24 cellular contexts compared by ENCODE assay signal in genomic region chr6:134323294-134323693, GRCh38. TPM values are rescaled to one million over a fixed set of nuclear protein-coding genes. Genes with fewer than 3 reads are reported as not detected.
DNase-seq lines count a peak whose midpoint lies in the region; ATAC-seq, FAIRE-seq and TF ChIP-seq lines count a peak whose summit lies in the region.
"Had no signal": no experiment of that assay in that cellular context is flagged by ENCODE, and none has a peak within 500 bp of the region (broad histone marks: within the 10 kb centered on the region; RNA-seq: fewer than 3 reads in every experiment).

No MANE protein-coding gene starts in this region.

- H3K4me2 ChIP-seq in HepG2 (ENCODE audit: low read depth, low read length) = no peak overlapping the region
- H3K4me2 ChIP-seq in K562 (ENCODE audit: insufficient read depth, low read length) = no peak overlapping the region
- H3K4me2 ChIP-seq: BLaER1 had no signal

- H3K27ac ChIP-seq in HepG2 (ENCODE audit: extremely low read length, insufficient read depth, low read length) (no peak overlapping the region), right lobe of liver (no peak overlapping the region), K562 (ENCODE audit: extremely low read depth, low read depth, low read length) (no peak overlapping the region), lower lobe of right lung (no peak overlapping the region)
- H3K27ac ChIP-seq: 22Rv1, BLaER1 had no signal

- TF ChIP-seq POLR2A in HepG2 (IDR thresholded peaks at IDR 0.05; ENCODE audit: insufficient read depth in 1 of 2, low read depth in 2 of 2, low read length in 2 of 2) (no peak), right lobe of liver (IDR thresholded peaks at IDR 0.05) (no peak), K562 (conservative IDR thresholded peaks at IDR 0.05) (no peak)

- no peaks in the 10 kb centered on the region for H3K9me1 ChIP-seq in K562 (ENCODE audit: control insufficient read depth, insufficient read depth, low read length)

- TF ChIP-seq EP300 in HepG2 (IDR thresholded peaks at IDR 0.05; ENCODE audit: low read depth in 2 of 2, low read length in 2 of 2) (no peak), HepG2 (CRISPR knock-in tag; IDR thresholded peaks at IDR 0.05; ENCODE audit: borderline replicate concordance) (no peak), K562 (IDR thresholded peaks at IDR 0.05; ENCODE audit: low read length) (no peak)

- 0% methylated on average over 1 of the region's 1 CpG for WGBS in HepG2 (ENCODE audit: low lambda C conversion rate)
- WGBS in right lobe of liver (ENCODE audit: insufficient coverage, low coverage, low lambda C conversion rate, missing lambda C conversion rate) = 72% methylated on average over 1 of the region's 1 CpG
- WGBS in K562 (ENCODE audit: insufficient coverage, low coverage, missing lambda C conversion rate) = 59% methylated on average over 1 of the region's 1 CpG

- H3K4me3 ChIP-seq in HepG2 (replicated peaks in 1 of 3; ENCODE audit: insufficient read depth in 1 of 3, low read depth in 2 of 3, low read length in 3 of 3) = no peak overlapping the region
- H3K4me3 ChIP-seq in right lobe of liver = no peak overlapping the region
- no peak overlapping the region for H3K4me3 ChIP-seq in K562
- no peak overlapping the region for H3K4me3 ChIP-seq in lower lobe of right lung
- H3K4me3 ChIP-seq: BLaER1, GM12878 had no signal

- no peaks in the 10 kb centered on the region for H4K20me1 ChIP-seq in HepG2 (ENCODE audit: insufficient read depth, low read length)
- H4K20me1 ChIP-seq in K562 (replicated peaks; ENCODE audit: control insufficient read depth, insufficient read depth, low read length) = no peaks in the 10 kb centered on the region
- H4K20me1 ChIP-seq: BLaER1 had no signal

- no peak for FAIRE-seq in HepG2 (lab: Jason Lieb, UNC)
- no peak for FAIRE-seq in K562 (lab: Jason Lieb, UNC)
- FAIRE-seq: GM12878, GM12892, GM18507 had no signal

- intact Hi-C loops in HepG2 (cut with micrococcal nuclease; ENCODE audit: unreplicated experiment) = loop anchor here (10.0 kb wide), 1 partner anchor 148 kb away; no protein-coding TSS in a partner anchor
- intact Hi-C loops in right lobe of liver (cut with DNase I) = no loop called here
- intact Hi-C loops in K562 (cut with micrococcal nuclease) = no loop called here
- intact Hi-C loops in lower lobe of right lung (cut with DNase I) = no loop called here

- ATAC-seq in HepG2 (no peak), right lobe of liver (no peak), K562 (no peak), lower lobe of right lung (no peak)
- ATAC-seq: GM12878 had no signal

- 0 out of 2 replicates have a peak, but pooled peaks cover 4% of the 10 kb centered on the region for H3K9me3 ChIP-seq in HepG2 (ENCODE audit: low read length)
- H3K9me3 ChIP-seq in right lobe of liver = no peaks in the 10 kb centered on the region
- H3K9me3 ChIP-seq in K562 (replicated peaks; ENCODE audit: control insufficient read depth, insufficient read depth, low read depth, low read length) = no peaks in the 10 kb centered on the region
- H3K9me3 ChIP-seq in lower lobe of right lung = peaks cover 7% of the 10 kb centered on the region
- H3K9me3 ChIP-seq: BE2C had no signal

- in situ Hi-C loops in HepG2 (cut with HindIII; ENCODE audit: extremely low pct_ligation_motif_present, low pct_unique_long_range_greater_than_20kb) = no loop called here
- in situ Hi-C loops in K562 (cut with MboI) = no loop called here

- no peak overlapping the region for H2AFZ ChIP-seq in HepG2 (ENCODE audit: low read length)
- no peak overlapping the region for H2AFZ ChIP-seq in K562 (ENCODE audit: low read depth, low read length)

- no peaks in the 10 kb centered on the region for H3K4me1 ChIP-seq in HepG2 (ENCODE audit: insufficient read depth, low read length)
- no peaks in the 10 kb centered on the region for H3K4me1 ChIP-seq in right lobe of liver
- H3K4me1 ChIP-seq in K562 (replicated peaks in 1 of 2; ENCODE audit: control insufficient read depth in 2 of 2, insufficient read depth in 2 of 2, low read length in 2 of 2) = no peaks in the 10 kb centered on the region
- no peaks in the 10 kb centered on the region for H3K4me1 ChIP-seq in lower lobe of right lung
- H3K4me1 ChIP-seq: BE2C had no signal

- POLR2A ChIA-PET in HepG2 (lab: Yijun Ruan, JAX) = no interaction called here
- POLR2A ChIA-PET in K562 (lab: Yijun Ruan, JAX) = no interaction called here

- H3K36me3 ChIP-seq in HepG2 (replicated peaks in 1 of 2; ENCODE audit: control insufficient read depth in 1 of 2, insufficient read depth in 2 of 2, low read length in 2 of 2) (no peaks in the 10 kb centered on the region), right lobe of liver (no peaks in the 10 kb centered on the region), K562 (ENCODE audit: control insufficient read depth, insufficient read depth, low read length) (no peaks in the 10 kb centered on the region), lower lobe of right lung (no peaks in the 10 kb centered on the region)
- H3K36me3 ChIP-seq: BE2C, BLaER1 had no signal

- CTCF ChIA-PET in HepG2 (lab: Yijun Ruan, JAX; ENCODE audit: low intra/inter-chr PET ratio, low total read pairs) (no interaction called here), K562 (lab: Yijun Ruan, JAX; ENCODE audit: low intra/inter-chr PET ratio) (no interaction called here)

- BruUV-seq in HepG2 (replicated peaks; lab: Mats Ljungman, UMichigan) (no TSS peak), K562 (replicated peaks; lab: Mats Ljungman, UMichigan) (no TSS peak)

- DNase-seq in HepG2 (ENCODE audit: low spot score) (no peak), right lobe of liver (no peak), K562 (ENCODE audit: extremely low read depth in 1 of 4, low spot score in 3 of 4) (no peak), H4 (ENCODE audit: low spot score) (no peak), lower lobe of right lung (no peak)
- DNase-seq: ACHN; BE2C; C1 segment of cervical spinal cord; CD4-positive, alpha-beta memory T cell; CD4-positive, CD25-positive, alpha-beta regulatory T cell; CD8-positive, alpha-beta memory T cell; COR-L47; DMS 273 treated with DMSO at 0.1 percent for 48 hours; DMS153; DMS53; DMS79; DND-41; EL; GDM1 had no signal

- H3K9ac ChIP-seq in HepG2 (ENCODE audit: insufficient read depth, low read depth, low read length) (no peak overlapping the region), K562 (ENCODE audit: insufficient read depth in 1 of 2, low read depth in 2 of 2, low read length in 2 of 2) (no peak overlapping the region)
- H3K9ac ChIP-seq: BLaER1 had no signal

- TF ChIP-seq RAD21 in HepG2 (CRISPR knock-in tag; IDR thresholded peaks at IDR 0.05) (no peak), K562 (CRISPR knock-in tag; conservative IDR thresholded peaks at IDR 0.05 in 1 of 2, IDR thresholded peaks at IDR 0.05 in 1 of 2) (no peak)

- H3K27me3 ChIP-seq in HepG2 (ENCODE audit: control insufficient read depth in 1 of 2, insufficient read depth in 2 of 2, low read length in 2 of 2) = peaks cover 0 to 6% of the 10 kb centered on the region in 2 experiments; a peak in 1 of 5 replicates
- H3K27me3 ChIP-seq in right lobe of liver = no peaks in the 10 kb centered on the region
- no peaks in the 10 kb centered on the region for H3K27me3 ChIP-seq in K562 (ENCODE audit: control insufficient read depth in 2 of 2, insufficient read depth in 2 of 2, low read length in 2 of 2)
- H3K27me3 ChIP-seq in lower lobe of right lung (ENCODE audit: low read depth) = peaks cover 6% of the 10 kb centered on the region
- H3K27me3 ChIP-seq: BE2C, BLaER1 had no signal

- no peak for TF ChIP-seq CTCF in HepG2 (CRISPR knock-in tag; IDR thresholded peaks at IDR 0.05)
- TF ChIP-seq CTCF in right lobe of liver (IDR thresholded peaks at IDR 0.05) = no peak
- no peak for TF ChIP-seq CTCF in K562 (IDR thresholded peaks at IDR 0.05 in 2 of 3, conservative IDR thresholded peaks at IDR 0.05 in 1 of 3; ENCODE audit: insufficient read depth in 2 of 3, low read depth in 1 of 3, low read length in 3 of 3)
- no peak for TF ChIP-seq CTCF in lower lobe of right lung (IDR thresholded peaks at IDR 0.05)

- H3K79me2 ChIP-seq in HepG2 (ENCODE audit: insufficient read depth, low read length) (no peaks in the 10 kb centered on the region), K562 (ENCODE audit: control insufficient read depth, insufficient read depth, low read length) (no peaks in the 10 kb centered on the region)

RNA-seq across cellular contexts. Expression of gene SGK1, which starts 5.4 kb away (rescaled TPM):
- total RNA-seq in HepG2 (2016; rRNA removed; fragmentation: Illumina TruSeq; extraction: Trizol) = 56.1 and 58.8 TPM in 2 replicates
- total RNA-seq in HepG2 (2016; cell fraction: cytosol; rRNA removed; fragmentation: Illumina TruSeq; extraction: Trizol; ENCODE audit: low read depth) = 10.2 and 13.0 TPM in 2 replicates
- total RNA-seq in HepG2 (2016; cell fraction: insoluble cytoplasmic fraction; rRNA removed; fragmentation: Illumina TruSeq; extraction: Trizol) = 46.1 and 56.2 TPM in 2 replicates
- total RNA-seq in HepG2 (2016; cell fraction: membrane; rRNA removed; fragmentation: Illumina TruSeq; extraction: Trizol) = 19.9 and 20.9 TPM in 2 replicates
- total RNA-seq in HepG2 (2016; cell fraction: nucleus; rRNA removed; fragmentation: Illumina TruSeq; extraction: Trizol) = 74.0 and 78.2 TPM in 2 replicates
- polyA plus RNA-seq in HepG2 (2011; rRNA removed) = 42.1 and 56.2 TPM in 2 replicates
- polyA plus RNA-seq in HepG2 (2011; cell fraction: cytosol; rRNA removed) = 54.8 and 55.2 TPM in 2 replicates
- 207 TPM in 2 replicates for polyA plus RNA-seq in HepG2 (2011; cell fraction: nucleus; rRNA removed)
- polyA plus RNA-seq in HepG2 (2012) = 47.4 and 50.1 TPM in 2 replicates
- polyA plus RNA-seq in HepG2 (2016; cell fraction: cytosol; fragmentation: Illumina TruSeq; extraction: Trizol; ENCODE audit: low read depth) = 4.1 and 4.3 TPM in 2 replicates
- polyA plus RNA-seq in HepG2 (2016; cell fraction: insoluble cytoplasmic fraction; fragmentation: Illumina TruSeq; extraction: Trizol; ENCODE audit: low read depth) = 46.8 and 48.8 TPM in 2 replicates
- polyA plus RNA-seq in HepG2 (2016; cell fraction: membrane; fragmentation: Illumina TruSeq; extraction: Trizol; ENCODE audit: low read depth) = 9.3 and 10.2 TPM in 2 replicates
- polyA plus RNA-seq in HepG2 (2016; cell fraction: nucleus; fragmentation: Illumina TruSeq; extraction: Trizol; ENCODE audit: insufficient read depth, low read depth) = 92.7 and 107 TPM in 2 replicates
- polyA minus RNA-seq in HepG2 (2011; rRNA and poly(A)+ RNA removed; ENCODE audit: low replicate concordance) = 62.6 and 656 TPM in 2 replicates
- 24.9 and 25.8 TPM in 2 replicates for polyA minus RNA-seq in HepG2 (2011; cell fraction: cytosol; rRNA and poly(A)+ RNA removed)
- 193 and 212 TPM in 2 replicates for polyA minus RNA-seq in HepG2 (2011; cell fraction: nucleus; rRNA and poly(A)+ RNA removed)
- total RNA-seq in right lobe of liver = 100 to 1,000 TPM in 1 of 6 experiments, 10 to 100 TPM in 5; 15.9 to 149 (median 43.0) TPM
- 35.0 and 54.6 TPM in 2 replicates for total RNA-seq in K562 (2011; cell fraction: chromatin; rRNA removed; ENCODE audit: low replicate concordance)
- 17.8 and 31.9 TPM in 2 replicates for total RNA-seq in K562 (2011; cell fraction: nucleolus; rRNA removed)
- 34.4 and 40.1 TPM in 2 replicates for total RNA-seq in K562 (2011; cell fraction: nucleoplasm; rRNA removed)
- total RNA-seq in K562 (2014; rRNA removed) = 4.9 and 7.7 TPM in 2 replicates
- total RNA-seq in K562 (2014; rRNA removed; fragmentation: Illumina TruSeq; extraction: Trizol) = 3.7 and 4.1 TPM in 2 replicates
- total RNA-seq in K562 (2015; rRNA removed; fragmentation: Illumina TruSeq; extraction: Trizol) = 5.0 and 7.2 TPM in 2 replicates
- total RNA-seq in K562 (2021) = 3.7 and 4.3 TPM in 2 replicates
- 3.5 and 3.8 TPM in 2 replicates for polyA plus RNA-seq in K562 (2011; rRNA removed)
- polyA plus RNA-seq in K562 (2011; cell fraction: cytosol; rRNA removed) = 3.9 and 4.2 TPM in 2 replicates
- 29.7 and 31.8 TPM in 2 replicates for polyA plus RNA-seq in K562 (2011; cell fraction: nucleus; rRNA removed)
- polyA plus RNA-seq in K562 (2012) = 8.4 and 8.8 TPM in 2 replicates
- 3.3 and 3.9 TPM in 2 replicates for polyA plus RNA-seq in K562 (2014; fragmentation: Illumina TruSeq; extraction: Trizol)
- polyA plus RNA-seq in K562 (2014; fragmentation: Nextera tagmentation; extraction: Ambion mirVana) = 1 to 10 TPM; 3.5 to 3.9 TPM
- 4.5 and 7.8 TPM in 2 replicates for polyA plus RNA-seq in K562 (2014; rRNA removed)
- polyA minus RNA-seq in K562 (2011; rRNA and poly(A)+ RNA removed) = 5.2 and 6.6 TPM in 2 replicates
- polyA minus RNA-seq in K562 (2011; cell fraction: cytosol; rRNA and poly(A)+ RNA removed) = 6.8 and 10.6 TPM in 2 replicates
- polyA minus RNA-seq in K562 (2011; cell fraction: nucleus; rRNA and poly(A)+ RNA removed) = 23.8 and 32.1 TPM in 2 replicates
- total RNA-seq in H4 (2014; rRNA removed; shearing (Covaris generic)) = 47.5 and 61.3 TPM in 2 replicates
- 195 TPM for total RNA-seq in lower lobe of right lung

Comparison
In these comparisons a context has a peak if more than half of its experiments do, and no peak if none do; other contexts are left out.
1. Of the 241 proteins assayed by ChIP-seq in both HepG2 and K562: peak only in HepG2: KAT2B, MAFF and MAFK; only in K562: MAFG; in both: none; in neither: 237.